Comparison of ENCODE assay signal across 1 cellular context in the genomic region with DNA sequence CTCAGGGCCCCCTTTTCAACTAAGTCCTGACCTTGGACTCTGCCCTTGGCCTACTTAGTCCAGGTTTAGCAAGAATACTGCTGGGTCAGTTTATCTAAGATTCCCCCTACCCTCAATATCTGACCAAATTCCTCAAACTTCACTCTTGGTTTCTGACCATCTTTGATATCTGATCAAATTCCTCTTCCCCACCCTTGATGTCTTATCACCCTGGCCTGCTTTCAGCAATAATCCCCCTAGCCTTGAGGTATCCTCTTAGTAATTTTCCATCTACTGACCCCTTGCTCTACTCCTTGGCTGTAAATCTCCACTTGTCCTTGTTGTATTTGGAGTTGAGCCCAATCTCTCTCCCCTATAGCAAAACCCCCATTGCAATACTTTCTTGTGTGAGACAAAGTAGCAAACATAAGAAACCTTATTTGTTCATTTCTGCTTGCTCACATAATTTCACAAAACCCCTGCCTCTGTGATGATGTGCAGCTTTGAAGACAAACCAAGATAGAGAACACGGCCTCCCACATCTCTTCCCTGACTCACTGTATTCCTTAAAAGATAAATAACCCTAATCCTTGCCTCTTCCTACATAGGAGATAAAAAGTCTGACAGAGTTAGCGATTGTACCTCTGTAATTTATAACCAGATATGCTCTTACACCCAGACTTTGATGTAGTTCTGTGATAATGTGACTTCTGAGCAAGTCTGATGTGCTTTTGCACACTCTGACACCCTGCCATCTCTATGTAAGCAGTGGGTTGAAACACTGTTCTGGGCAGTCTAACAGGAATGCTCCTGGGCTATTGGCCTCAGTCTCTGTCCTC.
TF ChIP-seq lines count a peak whose summit lies in the region.

No MANE protein-coding gene starts in this region.

TF ChIP-seq in HEK293, 187 proteins besides CTCF, POLR2A, EP300 and RAD21 (continued from another document):
- TF ChIP-seq ZSCAN4 (tag by site-specific recombination; IDR thresholded peaks at IDR 0.05), result 0 out of 2 replicates have a peak, but pooled peaks have one; percentile 37
- TF ChIP-seq ZFP37 (tag by site-specific recombination; IDR thresholded peaks at IDR 0.05), result no peak
- TF ChIP-seq ZNF639 (tag by site-specific recombination; IDR thresholded peaks at IDR 0.05), result no peak
- TF ChIP-seq ZFP41 (tag by site-specific recombination; IDR thresholded peaks at IDR 0.05; ENCODE audit: borderline replicate concordance), result no peak
- TF ChIP-seq ZNF133 (tag by site-specific recombination; IDR thresholded peaks at IDR 0.05), result no peak
- no peak for TF ChIP-seq HOXD13 (CRISPR knock-in tag; IDR thresholded peaks at IDR 0.05; ENCODE audit: borderline replicate concordance)
- no peak for TF ChIP-seq ZNF112 (tag by site-specific recombination; IDR thresholded peaks at IDR 0.05)
- no peak for TF ChIP-seq ZNF394 (tag by site-specific recombination; IDR thresholded peaks at IDR 0.05; ENCODE audit: borderline replicate concordance)
